ENCODE assay signal across 10 cellular contexts in genomic region chr13:100269837-100270236, GRCh38.
DNase-seq lines count a peak whose midpoint lies in the region; ATAC-seq and TF ChIP-seq lines count a peak whose summit lies in the region.
"Had no signal": no experiment of that assay in that cellular context is flagged by ENCODE, and none has a peak within 500 bp of the region (broad histone marks: within the 10 kb centered on the region; RNA-seq: fewer than 3 reads in every experiment).

No MANE protein-coding gene starts in this region.

- no peaks in the 10 kb centered on the region for H3K36me3 ChIP-seq in adrenal gland (replicated peaks in 1 of 2)
- peaks cover 0 to 40% (median 4%) of the 10 kb centered on the region in 3 donors for H3K36me3 ChIP-seq in esophagus squamous epithelium

- no peak overlapping the region for H3K27ac ChIP-seq in adrenal gland
- H3K27ac ChIP-seq in esophagus squamous epithelium: no peak overlapping the region

- WGBS in adrenal gland, 4 donors: 22 to 49% (median 47%) methylated on average over 2 of the region's 2 CpGs
- 62 to 72% methylated on average over 2 of the region's 2 CpGs for WGBS in esophagus squamous epithelium, 2 donors

- DNase-seq in EL (peak; percentile 70), adrenal gland (peak; percentile 46 to 90 (median 75)), glomerular visceral epithelial cell (ENCODE audit: extremely low spot score) (peak; percentile 23), pulmonary artery endothelial cell (ENCODE audit: low read depth, low spot score) (peak; percentile 83), UCSD-AML1 (lab: John Stamatoyannopoulos, UW; ENCODE audit: unreplicated experiment) (no peak), esophagus squamous epithelium (lab: John Stamatoyannopoulos, UW) (no peak), NCI-H524 (lab: John Stamatoyannopoulos, UW) (no peak)
- DNase-seq: DMS53; stimulated activated naive B cell treated with anti-CD40 and anti-IgM and Interleukin-4, amounts not matched to agents 10 μg/mL and 1 μg/mL and 100 μg/mL, for 72 hours had no signal

- H3K9me3 ChIP-seq in adrenal gland (replicated peaks in 1 of 3) (no peaks in the 10 kb centered on the region), esophagus squamous epithelium (no peaks in the 10 kb centered on the region)

- H3K4me3 ChIP-seq in adrenal gland (no peak overlapping the region), esophagus squamous epithelium (no peak overlapping the region)

- no peak for TF ChIP-seq CTCF in adrenal gland (IDR thresholded peaks at IDR 0.05)
- no peak for TF ChIP-seq CTCF in esophagus squamous epithelium (IDR thresholded peaks at IDR 0.05)

- intact Hi-C loops in adrenal gland (cut with DNase I) (no loop called here), esophagus squamous epithelium (cut with DNase I) (no loop called here)

- no peak for ATAC-seq in GM18858 (IDR thresholded peaks at IDR 0.05; ENCODE audit: unreplicated experiment)
- ATAC-seq: stimulated activated naive B cell treated with anti-CD40 and anti-IgM and Interleukin-4, amounts not matched to agents 10 μg/mL and 1 μg/mL and 100 μg/mL, for 72 hours had no signal

- H3K27me3 ChIP-seq in adrenal gland (no peaks in the 10 kb centered on the region), esophagus squamous epithelium (no peaks in the 10 kb centered on the region)

- H3K4me1 ChIP-seq in adrenal gland (replicated peaks in 1 of 2): no peaks in the 10 kb centered on the region
- H3K4me1 ChIP-seq in esophagus squamous epithelium: no peaks in the 10 kb centered on the region

- TF ChIP-seq POLR2A in adrenal gland (IDR thresholded peaks at IDR 0.05) (no peak), esophagus squamous epithelium (IDR thresholded peaks at IDR 0.05) (no peak)

Comparison
In these comparisons a context has a peak if more than half of its experiments do, and no peak if none do; other contexts are left out.
1. DNase-seq: peak in EL (single experiment), adrenal gland (7 of 7), glomerular visceral epithelial cell (single experiment) and pulmonary artery endothelial cell (single experiment); none in UCSD-AML1 (single experiment), esophagus squamous epithelium (single experiment) and NCI-H524 (0 of 2).